In genomic region chr6:53614676-53615075, GRCh38 we compare ENCODE assay signal across 1 cellular context.
TF ChIP-seq lines count a peak whose summit lies in the region.

No MANE protein-coding gene starts in this region.

TF ChIP-seq in HepG2, 621 proteins besides CTCF, POLR2A, EP300 and RAD21 (continued from another document and continues in another):
- TF ChIP-seq ZNF768 (CRISPR knock-in tag; IDR thresholded peaks at IDR 0.05) (no peak), ZBTB10 (CRISPR knock-in tag; IDR thresholded peaks at IDR 0.05; ENCODE audit: borderline replicate concordance) (no peak), ZNF367 (CRISPR knock-in tag; IDR thresholded peaks at IDR 0.05; ENCODE audit: borderline replicate concordance) (no peak), ZFP36L2 (CRISPR knock-in tag; IDR thresholded peaks at IDR 0.05) (no peak), ZNF724P (CRISPR knock-in tag; IDR thresholded peaks at IDR 0.05; ENCODE audit: borderline replicate concordance) (no peak), YEATS2 (CRISPR knock-in tag; IDR thresholded peaks at IDR 0.05; ENCODE audit: borderline replicate concordance) (no peak; the same call in 1 of the 2 replicates), ZNF766 (CRISPR knock-in tag; IDR thresholded peaks at IDR 0.05; ENCODE audit: borderline replicate concordance) (no peak), ZNF383 (CRISPR knock-in tag; IDR thresholded peaks at IDR 0.05; ENCODE audit: borderline replicate concordance) (no peak), CBFB (CRISPR knock-in tag; IDR thresholded peaks at IDR 0.05) (no peak), ZBTB2 (CRISPR knock-in tag; IDR thresholded peaks at IDR 0.05; ENCODE audit: low read depth) (no peak), ZNF180 (CRISPR knock-in tag; IDR thresholded peaks at IDR 0.05; ENCODE audit: borderline replicate concordance, low read depth) (no peak), ZNF318 (CRISPR knock-in tag; IDR thresholded peaks at IDR 0.05) (no peak), ELF1 (CRISPR knock-in tag; IDR thresholded peaks at IDR 0.05) (no peak), ZNF18 (CRISPR knock-in tag; IDR thresholded peaks at IDR 0.05; ENCODE audit: insufficient replicate concordance) (peak; percentile 29), ZBTB4 (CRISPR knock-in tag; IDR thresholded peaks at IDR 0.05; ENCODE audit: borderline replicate concordance) (no peak), WIZ (CRISPR knock-in tag; IDR thresholded peaks at IDR 0.05) (no peak), TIGD3 (CRISPR knock-in tag; IDR thresholded peaks at IDR 0.05; ENCODE audit: borderline replicate concordance) (no peak), ZNF337 (CRISPR knock-in tag; IDR thresholded peaks at IDR 0.05; ENCODE audit: borderline replicate concordance, low read depth) (no peak), ZSCAN20 (CRISPR knock-in tag; IDR thresholded peaks at IDR 0.05; ENCODE audit: borderline replicate concordance) (no peak), CREB1 (IDR thresholded peaks at IDR 0.05) (no peak), CREB1 (CRISPR knock-in tag; IDR thresholded peaks at IDR 0.05) (no peak), NCOR1 (IDR thresholded peaks at IDR 0.05; ENCODE audit: borderline replicate concordance, low read length) (no peak), MBNL3 (CRISPR knock-in tag; conservative IDR thresholded peaks at IDR 0.05) (no peak), MEIS1 (CRISPR knock-in tag; IDR thresholded peaks at IDR 0.05; ENCODE audit: borderline replicate concordance) (no peak), EEA1 (CRISPR knock-in tag; IDR thresholded peaks at IDR 0.05; ENCODE audit: borderline replicate concordance) (no peak), THAP7 (CRISPR knock-in tag; IDR thresholded peaks at IDR 0.05) (no peak), ZNF577 (CRISPR knock-in tag; IDR thresholded peaks at IDR 0.05; ENCODE audit: borderline replicate concordance, low read depth) (no peak), IKZF1 (IDR thresholded peaks at IDR 0.05) (no peak), JDP2 (CRISPR knock-in tag; IDR thresholded peaks at IDR 0.05; ENCODE audit: borderline replicate concordance) (no peak), ZNF691 (CRISPR knock-in tag; IDR thresholded peaks at IDR 0.05; ENCODE audit: borderline replicate concordance, low read depth) (no peak), SIX4 (CRISPR knock-in tag; IDR thresholded peaks at IDR 0.05) (no peak), STAG1 (CRISPR knock-in tag; IDR thresholded peaks at IDR 0.05) (no peak), REXO4 (CRISPR knock-in tag; IDR thresholded peaks at IDR 0.05; ENCODE audit: borderline replicate concordance) (no peak), HNRNPUL1 (IDR thresholded peaks at IDR 0.05; ENCODE audit: low read depth, low read length) (no peak), SAP130 (CRISPR knock-in tag; IDR thresholded peaks at IDR 0.05; ENCODE audit: low read depth) (peak; percentile 63), IKZF4 (CRISPR knock-in tag; IDR thresholded peaks at IDR 0.05; ENCODE audit: borderline replicate concordance, low read depth, not compliant biosample characterization) (no peak), MEF2D (CRISPR knock-in tag; IDR thresholded peaks at IDR 0.05) (no peak), ZNF737 (CRISPR knock-in tag; IDR thresholded peaks at IDR 0.05; ENCODE audit: borderline replicate concordance) (no peak), JUND (CRISPR knock-in tag; IDR thresholded peaks at IDR 0.05) (no peak), ESRRA (CRISPR knock-in tag; IDR thresholded peaks at IDR 0.05; ENCODE audit: low read depth) (no peak), ZNF10 (CRISPR knock-in tag; IDR thresholded peaks at IDR 0.05; ENCODE audit: borderline replicate concordance, low read depth) (no peak), SNAI1 (CRISPR knock-in tag; IDR thresholded peaks at IDR 0.05; ENCODE audit: borderline replicate concordance) (no peak), MLX (CRISPR knock-in tag; IDR thresholded peaks at IDR 0.05) (no peak), ZNF263 (CRISPR knock-in tag; IDR thresholded peaks at IDR 0.05) (no peak)
